9 cellular contexts compared by ENCODE assay signal in genomic region chr7:55533050-55533728, GRCh38. TPM values are rescaled to one million over a fixed set of nuclear protein-coding genes. Genes with fewer than 3 reads are reported as not detected.
DNase-seq lines count a peak whose midpoint lies in the region; ATAC-seq and TF ChIP-seq lines count a peak whose summit lies in the region.
"Had no signal": no experiment of that assay in that cellular context is flagged by ENCODE, and none has a peak within 500 bp of the region (broad histone marks: within the 10 kb centered on the region; RNA-seq: fewer than 3 reads in every experiment).

No MANE protein-coding gene starts in this region.

- no peak for TF ChIP-seq CTCF in foreskin keratinocyte (conservative IDR thresholded peaks at IDR 0.05)

- peak; percentile 9 for DNase-seq in NCI-H69 (lab: John Stamatoyannopoulos, UW)
- peak; percentile 58 for DNase-seq in activated CD8-positive, alpha-beta memory T cell treated with anti-CD3 and anti-CD28 coated beads, Interleukin-2, amount 50 U/mL, for 4 hours
- DNase-seq in foreskin keratinocyte: peak; percentile 56 to 75
- DNase-seq in stimulated activated CD4-positive, alpha-beta T cell treated with anti-CD3 and anti-CD28 coated beads, Interleukin-4, amount 100 ng/mL, for 1 hour: peak; percentile 62
- DNase-seq in HT-29 (ENCODE audit: low spot score): no peak
- no peak for DNase-seq in NCI-H2029 (lab: John Stamatoyannopoulos, UW)

- H3K4me1 ChIP-seq in foreskin keratinocyte: peaks cover 25% of the 10 kb centered on the region

- H3K27me3 ChIP-seq in foreskin keratinocyte: no peaks in the 10 kb centered on the region
- H3K27me3 ChIP-seq: cardiac muscle cell had no signal

- peak; percentile 50 for ATAC-seq in GM18858 (IDR thresholded peaks at IDR 0.05; ENCODE audit: unreplicated experiment)
- peak; percentile 41 for ATAC-seq in HG02870 (IDR thresholded peaks at IDR 0.05; ENCODE audit: unreplicated experiment)
- ATAC-seq in foreskin keratinocyte: peak; percentile 77

- peak overlapping the region; percentile 91 for H3K27ac ChIP-seq in foreskin keratinocyte
- H3K27ac ChIP-seq: cardiac muscle cell had no signal

RNA-seq across cellular contexts. Expression of gene VOPP1, which starts 39.1 kb away (rescaled TPM):
- total RNA-seq in foreskin keratinocyte: 88.1 and 94.1 TPM in 2 replicates
- 53.3 and 64.8 TPM in 2 replicates for polyA plus RNA-seq in foreskin keratinocyte
- 126 and 133 TPM in 2 replicates for total RNA-seq in HT-29 (2014; rRNA removed; shearing (Covaris generic))

Comparison
In these comparisons a context has a peak if more than half of its experiments do, and no peak if none do; other contexts are left out.
1. DNase-seq: peak in NCI-H69 (single experiment), activated CD8-positive, alpha-beta memory T cell treated with anti-CD3 and anti-CD28 coated beads, Interleukin-2, amount 50 U/mL, for 4 hours (single experiment), foreskin keratinocyte (2 of 2) and stimulated activated CD4-positive, alpha-beta T cell treated with anti-CD3 and anti-CD28 coated beads, Interleukin-4, amount 100 ng/mL, for 1 hour (single experiment); none in HT-29 (single experiment) and NCI-H2029 (single experiment).
2. Peak in every context shown above with its lines, with median percentiles within 50 percentile points of each other: ATAC-seq.